ENCODE assay signal across 11 cellular contexts in the genomic region with DNA sequence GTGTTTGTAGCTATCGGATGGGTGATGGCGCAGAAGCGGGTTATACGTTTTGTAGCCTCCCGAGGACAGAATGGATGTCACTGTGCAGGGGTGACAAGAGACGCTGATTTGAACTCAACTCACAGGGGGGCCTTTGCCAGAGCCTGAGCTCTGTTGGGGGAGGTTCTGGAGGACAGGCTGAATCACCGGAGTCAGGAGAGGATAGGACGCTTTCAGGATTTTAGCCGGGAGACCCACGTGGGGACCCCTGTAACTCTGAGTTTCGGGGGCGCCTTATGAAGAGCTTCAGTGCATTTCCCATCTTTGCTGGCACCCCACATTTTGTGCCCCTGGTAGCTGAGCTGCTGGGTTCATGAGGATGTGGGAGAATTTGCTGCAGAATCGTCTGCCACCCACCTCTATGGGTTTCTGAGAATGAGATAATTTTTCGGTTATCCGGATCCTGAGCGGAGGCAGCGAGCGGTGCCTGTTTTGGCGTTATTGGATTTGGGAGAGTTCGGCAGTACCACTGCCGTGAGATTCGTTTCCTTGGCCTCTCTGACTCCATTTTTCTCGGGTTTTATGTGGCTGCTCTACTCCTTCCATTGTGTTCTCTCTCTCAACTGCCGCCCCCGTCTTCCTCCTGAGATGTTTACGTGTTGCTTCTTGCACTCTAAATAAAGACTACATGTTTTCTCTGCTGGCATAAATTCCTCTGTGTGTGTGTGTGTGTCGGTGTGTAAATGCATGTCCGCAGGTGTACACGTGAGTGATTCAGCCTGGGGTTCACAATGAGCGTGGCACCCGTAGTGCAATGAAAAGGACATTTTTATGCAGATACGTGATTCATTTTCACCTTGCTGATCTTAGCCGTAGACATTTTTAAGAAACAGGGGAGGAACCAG.
A peak's percentile ranks its signal among the peaks of the same experiment; 100 is the strongest.
DNase-seq lines count a peak whose midpoint lies in the region; TF ChIP-seq lines count a peak whose summit lies in the region.
"Had no signal": no experiment of that assay in that cellular context is flagged by ENCODE, and none has a peak within 500 bp of the region (broad histone marks: within the 10 kb centered on the region; RNA-seq: fewer than 3 reads in every experiment).

No MANE protein-coding gene starts in this region.

- no peak overlapping the region for H3K27ac Mint-ChIP-seq in chondrocyte (ENCODE audit: unreplicated experiment)
- H3K27ac Mint-ChIP-seq: activated CD4-positive, alpha-beta memory T cell treated with anti-CD3 and anti-CD28 coated beads for 36 hours; activated naive CD8-positive, alpha-beta T cell treated with anti-CD3 and anti-CD28 coated beads, Interleukin-2, amount 50 U/mL, for 24 hours; stimulated activated naive B cell treated with anti-CD40 and anti-IgM and Interleukin-4, amounts not matched to agents 10 μg/mL and 1 μg/mL and 100 μg/mL, for 72 hours had no signal

- TF ChIP-seq CTCF in BE2C (IDR thresholded peaks at IDR 0.05; ENCODE audit: low read depth, low read length) (no peak), fibroblast of pulmonary artery (IDR thresholded peaks at IDR 0.05; ENCODE audit: low read length, missing control alignments) (no peak), osteoblast (IDR thresholded peaks at IDR 0.05; ENCODE audit: extremely low read depth, low read depth, low read length) (no peak), chondrocyte (IDR thresholded peaks at IDR 0.05) (no peak), thyroid gland (IDR thresholded peaks at IDR 0.05) (no peak)

- H3K27me3 Mint-ChIP-seq in chondrocyte (ENCODE audit: low read depth), result no peaks in the 10 kb centered on the region
- H3K27me3 Mint-ChIP-seq: activated naive CD8-positive, alpha-beta T cell treated with anti-CD3 and anti-CD28 coated beads, Interleukin-2, amount 50 U/mL, for 24 hours had no signal

- no peak for DNase-seq in BE2C
- DNase-seq in SW480 (ENCODE audit: low spot score), result peak; percentile 1
- no peak for DNase-seq in fibroblast of pulmonary artery (ENCODE audit: low read depth)
- no peak for DNase-seq in osteoblast (ENCODE audit: insufficient read length, low spot score, missing footprints)
- no peak for DNase-seq in chondrocyte (ENCODE audit: low spot score)
- no peak for DNase-seq in DMS153 treated with DMSO at 0.1 percent for 48 hours (lab: John Stamatoyannopoulos, UW; ENCODE audit: unreplicated experiment)
- DNase-seq in T-helper 9 cell, result no peak
- no peak for DNase-seq in thyroid gland
- DNase-seq: activated CD4-positive, alpha-beta memory T cell treated with anti-CD3 and anti-CD28 coated beads for 36 hours; activated naive CD8-positive, alpha-beta T cell treated with anti-CD3 and anti-CD28 coated beads, Interleukin-2, amount 50 U/mL, for 24 hours; stimulated activated naive B cell treated with anti-CD40 and anti-IgM and Interleukin-4, amounts not matched to agents 10 μg/mL and 1 μg/mL and 100 μg/mL, for 72 hours had no signal

- peak overlapping the region; percentile 78 for H3K4me2 ChIP-seq in osteoblast (ENCODE audit: insufficient read depth, low read length)

- H3K27ac ChIP-seq in osteoblast (ENCODE audit: low read depth, low read length), result no peak overlapping the region
- H3K27ac ChIP-seq in thyroid gland, result no peak overlapping the region

- H3K4me1 ChIP-seq in BE2C (peaks cover 14% of the 10 kb centered on the region), osteoblast (ENCODE audit: insufficient read depth, low read length) (peaks cover 14% of the 10 kb centered on the region), thyroid gland (peaks cover 4 to 12% of the 10 kb centered on the region in 2 donors)

- no peaks in the 10 kb centered on the region for H4K20me1 ChIP-seq in osteoblast (ENCODE audit: insufficient read depth, low read length)

- intact Hi-C loops in thyroid gland (cut with DNase I), result no loop called here

- peak overlapping the region; percentile 60 for H2AFZ ChIP-seq in osteoblast (ENCODE audit: low read length)

- no peaks in the 10 kb centered on the region for H3K4me1 Mint-ChIP-seq in chondrocyte (ENCODE audit: low read depth)
- H3K4me1 Mint-ChIP-seq: activated naive CD8-positive, alpha-beta T cell treated with anti-CD3 and anti-CD28 coated beads, Interleukin-2, amount 50 U/mL, for 24 hours; stimulated activated naive B cell treated with anti-CD40 and anti-IgM and Interleukin-4, amounts not matched to agents 10 μg/mL and 1 μg/mL and 100 μg/mL, for 72 hours had no signal

- no peak for TF ChIP-seq POLR2A in thyroid gland (IDR thresholded peaks at IDR 0.05)

- H3K36me3 Mint-ChIP-seq in chondrocyte (ENCODE audit: low read depth), result no peaks in the 10 kb centered on the region
- H3K36me3 Mint-ChIP-seq: activated CD4-positive, alpha-beta memory T cell treated with anti-CD3 and anti-CD28 coated beads for 36 hours; stimulated activated naive B cell treated with anti-CD40 and anti-IgM and Interleukin-4, amounts not matched to agents 10 μg/mL and 1 μg/mL and 100 μg/mL, for 72 hours had no signal

- H3K4me3 Mint-ChIP-seq in chondrocyte (ENCODE audit: unreplicated experiment), result no peak overlapping the region
- H3K4me3 Mint-ChIP-seq: activated CD4-positive, alpha-beta memory T cell treated with anti-CD3 and anti-CD28 coated beads for 36 hours; activated naive CD8-positive, alpha-beta T cell treated with anti-CD3 and anti-CD28 coated beads, Interleukin-2, amount 50 U/mL, for 24 hours; stimulated activated naive B cell treated with anti-CD40 and anti-IgM and Interleukin-4, amounts not matched to agents 10 μg/mL and 1 μg/mL and 100 μg/mL, for 72 hours had no signal

- no peaks in the 10 kb centered on the region for H3K79me2 ChIP-seq in osteoblast (ENCODE audit: insufficient read depth, low read length)

- WGBS in thyroid gland, 2 donors, result 89 to 92% methylated on average over 33 of the region's 33 CpGs

- no peaks in the 10 kb centered on the region for H3K36me3 ChIP-seq in BE2C
- no peaks in the 10 kb centered on the region for H3K36me3 ChIP-seq in osteoblast (ENCODE audit: insufficient read depth, low read length)
- H3K36me3 ChIP-seq in thyroid gland, result no peaks in the 10 kb centered on the region

- no peaks in the 10 kb centered on the region for H3K9me3 ChIP-seq in BE2C
- H3K9me3 ChIP-seq in osteoblast (ENCODE audit: low read depth, low read length), result no peaks in the 10 kb centered on the region
- no peaks in the 10 kb centered on the region for H3K9me3 ChIP-seq in thyroid gland

- H3K9me3 Mint-ChIP-seq in chondrocyte (ENCODE audit: low read depth), result no peaks in the 10 kb centered on the region
- H3K9me3 Mint-ChIP-seq: activated CD4-positive, alpha-beta memory T cell treated with anti-CD3 and anti-CD28 coated beads for 36 hours; activated naive CD8-positive, alpha-beta T cell treated with anti-CD3 and anti-CD28 coated beads, Interleukin-2, amount 50 U/mL, for 24 hours; stimulated activated naive B cell treated with anti-CD40 and anti-IgM and Interleukin-4, amounts not matched to agents 10 μg/mL and 1 μg/mL and 100 μg/mL, for 72 hours had no signal

- H3K4me3 ChIP-seq in BE2C (ENCODE audit: low read depth, low read length) (peak overlapping the region; percentile 78), fibroblast of pulmonary artery (replicated peaks; ENCODE audit: low read depth, low read length) (peak overlapping the region; percentile 52), osteoblast (ENCODE audit: insufficient read depth, low read length) (peak overlapping the region; percentile 59), thyroid gland (replicated peaks in 1 of 3) (no peak overlapping the region)

- H3K27me3 ChIP-seq in BE2C, result no peaks in the 10 kb centered on the region
- no peaks in the 10 kb centered on the region for H3K27me3 ChIP-seq in osteoblast (ENCODE audit: insufficient read depth, low read length)
- H3K27me3 ChIP-seq in thyroid gland, result no peaks in the 10 kb centered on the region

Comparison
In these comparisons a context has a peak if more than half of its experiments do, and no peak if none do; other contexts are left out.
1. H3K4me3 ChIP-seq: peak in BE2C (single experiment), fibroblast of pulmonary artery (single experiment) and osteoblast (single experiment); none in thyroid gland (0 of 3).